Comparison of ENCODE assay signal across 8 cellular contexts in the genomic region with DNA sequence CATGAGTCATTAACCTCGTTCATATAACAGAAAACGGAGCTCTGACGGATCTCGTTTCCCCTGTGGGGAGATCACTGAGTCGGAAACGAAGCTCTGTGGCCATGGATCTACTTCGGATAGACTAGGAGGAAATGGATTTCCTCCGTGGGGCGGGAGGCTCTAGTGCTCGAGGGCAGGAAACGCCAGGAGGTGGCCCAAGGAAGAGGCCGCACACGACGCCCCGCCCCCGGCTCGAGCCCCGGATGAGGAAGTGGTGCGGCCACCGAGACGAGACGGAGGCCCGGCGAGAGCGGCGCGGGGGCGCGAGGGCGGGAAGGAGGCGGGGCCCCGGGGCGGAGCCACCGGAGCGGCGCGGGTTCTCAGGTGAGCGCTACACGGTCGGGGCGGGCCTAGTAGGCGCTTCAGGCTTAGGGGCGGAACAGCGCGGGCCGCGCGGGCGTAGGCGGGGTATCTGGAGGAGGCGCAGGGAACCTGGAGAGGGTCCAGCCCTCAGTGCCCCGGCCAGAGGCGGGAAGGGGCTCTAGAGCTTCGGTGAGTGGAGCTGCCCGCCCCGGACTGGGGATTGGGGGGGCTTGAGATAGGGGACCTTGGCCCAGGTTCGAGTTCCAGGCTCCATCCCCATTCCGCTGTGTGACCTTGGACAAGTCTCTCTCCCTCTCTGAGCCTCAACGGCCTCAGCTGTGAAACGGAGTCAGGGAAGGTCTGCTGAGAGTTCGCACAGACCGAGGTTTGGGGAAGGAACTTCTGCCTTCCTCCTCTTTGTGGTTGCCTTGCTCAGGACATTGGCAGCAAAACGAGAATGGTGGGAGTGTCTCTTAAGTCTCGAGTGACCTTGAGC. TPM values are rescaled to one million over a fixed set of nuclear protein-coding genes. Genes with fewer than 3 reads are reported as not detected.
A peak's percentile ranks its signal among the peaks of the same experiment; 100 is the strongest.
DNase-seq lines count a peak whose midpoint lies in the region; ATAC-seq and TF ChIP-seq lines count a peak whose summit lies in the region.

Gene DEPDC5, plus strand, starts transcription at position 386 of the 838 bp plus-strand sequence. CDS start 903 bp downstream, outside the sequence.

- peaks cover 1% of the 10 kb centered on the region for H3K27me3 Mint-ChIP-seq in activated naive CD8-positive, alpha-beta T cell treated with anti-CD3 and anti-CD28 coated beads, Interleukin-2, amount 50 U/mL, for 24 hours

- H3K4me3 ChIP-seq in GM12864 (ENCODE audit: low read depth, low read length) (peak within 1 kb of the TSS; percentile 93), parathyroid adenoma (ENCODE audit: low read depth, low read length) (peak within 1 kb of the TSS; percentile 67), tibial artery (peak within 1 kb of the TSS; percentile 83 to 89)

- peaks cover 36% of the 10 kb centered on the region for H3K4me1 Mint-ChIP-seq in activated naive CD8-positive, alpha-beta T cell treated with anti-CD3 and anti-CD28 coated beads, Interleukin-2, amount 50 U/mL, for 24 hours

- DNase-seq in GM12864 (ENCODE audit: low read depth) (peak; percentile 82), NCI-H1436 (lab: John Stamatoyannopoulos, UW) (peak; percentile 95), SW480 (ENCODE audit: low spot score) (peak; percentile 92), Right ventricle myocardium superior (peak; percentile 98), tibial artery (peak; percentile 96 to 98)
- peak; percentile 98 for DNase-seq in activated naive CD8-positive, alpha-beta T cell treated with anti-CD3 and anti-CD28 coated beads, Interleukin-2, amount 50 U/mL, for 24 hours

- H3K27me3 ChIP-seq in parathyroid adenoma (ENCODE audit: control insufficient read depth, insufficient read depth, low read length) = no peaks in the 10 kb centered on the region
- H3K27me3 ChIP-seq in tibial artery = no peaks in the 10 kb centered on the region

- peak within 1 kb of the TSS; percentile 97 for H3K27ac Mint-ChIP-seq in activated naive CD8-positive, alpha-beta T cell treated with anti-CD3 and anti-CD28 coated beads, Interleukin-2, amount 50 U/mL, for 24 hours

- H3K4me3 Mint-ChIP-seq in activated naive CD8-positive, alpha-beta T cell treated with anti-CD3 and anti-CD28 coated beads, Interleukin-2, amount 50 U/mL, for 24 hours = peak within 1 kb of the TSS; percentile 97

- peak within 1 kb of the TSS; percentile 79 for H2AFZ ChIP-seq in parathyroid adenoma

- intact Hi-C loops in Right ventricle myocardium superior (cut with DNase I) = loop anchor here (10.0 kb wide), 2 partner anchors 89 to 191 kb away; partner anchors contain the start of genes PISD and YWHAH
- intact Hi-C loops in tibial artery (cut with DNase I; ENCODE audit: low total_unique reads) = loop anchor here (5.0 kb wide), 1 partner anchor 92 kb away; the partner anchor contains the start of gene PISD

- H3K27ac ChIP-seq in parathyroid adenoma (peak within 1 kb of the TSS; percentile 99), tibial artery (peak within 1 kb of the TSS; percentile 89 to 97)

- H3K36me3 ChIP-seq in parathyroid adenoma (ENCODE audit: control insufficient read depth, insufficient read depth, low read length) = no peaks in the 10 kb centered on the region
- peaks cover 0 to 19% (median 2%) of the 10 kb centered on the region in 3 donors for H3K36me3 ChIP-seq in tibial artery

- H3K36me3 Mint-ChIP-seq in activated naive CD8-positive, alpha-beta T cell treated with anti-CD3 and anti-CD28 coated beads, Interleukin-2, amount 50 U/mL, for 24 hours (ENCODE audit: low read depth) = peaks cover 1% of the 10 kb centered on the region

- no peak for TF ChIP-seq CTCF in GM12864 (IDR thresholded peaks at IDR 0.05; ENCODE audit: low read depth, low read length, missing control alignments)
- no peak for TF ChIP-seq CTCF in parathyroid adenoma (IDR thresholded peaks at IDR 0.05)
- no peak for TF ChIP-seq CTCF in tibial artery (IDR thresholded peaks at IDR 0.05)

- no peak within 1 kb of the TSS for H3K9ac ChIP-seq in parathyroid adenoma

- no peaks in the 10 kb centered on the region for H3K9me3 Mint-ChIP-seq in activated naive CD8-positive, alpha-beta T cell treated with anti-CD3 and anti-CD28 coated beads, Interleukin-2, amount 50 U/mL, for 24 hours

- H3K4me1 ChIP-seq in parathyroid adenoma = peaks cover 7% of the 10 kb centered on the region
- H3K4me1 ChIP-seq in tibial artery = peaks cover 0 to 40% (median 34%) of the 10 kb centered on the region in 4 donors

- ATAC-seq in HG02759 (IDR thresholded peaks at IDR 0.05; ENCODE audit: unreplicated experiment) = peak; percentile 78
- peak; percentile 85 for ATAC-seq in activated naive CD8-positive, alpha-beta T cell treated with anti-CD3 and anti-CD28 coated beads, Interleukin-2, amount 50 U/mL, for 24 hours
- peak; percentile 93 for ATAC-seq in Right ventricle myocardium superior (ENCODE audit: poor library complexity)

- peak within 1 kb of the TSS; percentile 79 for H3K4me2 ChIP-seq in parathyroid adenoma (ENCODE audit: low read length)

- H3K9me3 ChIP-seq in parathyroid adenoma (ENCODE audit: control insufficient read depth, low read length) = no peaks in the 10 kb centered on the region
- no peaks in the 10 kb centered on the region for H3K9me3 ChIP-seq in tibial artery

- H3K79me2 ChIP-seq in parathyroid adenoma = peaks cover 2% of the 10 kb centered on the region

RNA-seq across cellular contexts. Expression of gene DEPDC5, which starts in this region (rescaled TPM):
- total RNA-seq in Right ventricle myocardium superior = 10.8 TPM

Comparison
In these comparisons a context has a peak if more than half of its experiments do, and no peak if none do; other contexts are left out.
1. Peak in every context shown above with its lines: DNase-seq, ATAC-seq, H3K4me3 ChIP-seq and H3K27ac ChIP-seq.